ENCODE assay signal across 25 cellular contexts in the genomic region with DNA sequence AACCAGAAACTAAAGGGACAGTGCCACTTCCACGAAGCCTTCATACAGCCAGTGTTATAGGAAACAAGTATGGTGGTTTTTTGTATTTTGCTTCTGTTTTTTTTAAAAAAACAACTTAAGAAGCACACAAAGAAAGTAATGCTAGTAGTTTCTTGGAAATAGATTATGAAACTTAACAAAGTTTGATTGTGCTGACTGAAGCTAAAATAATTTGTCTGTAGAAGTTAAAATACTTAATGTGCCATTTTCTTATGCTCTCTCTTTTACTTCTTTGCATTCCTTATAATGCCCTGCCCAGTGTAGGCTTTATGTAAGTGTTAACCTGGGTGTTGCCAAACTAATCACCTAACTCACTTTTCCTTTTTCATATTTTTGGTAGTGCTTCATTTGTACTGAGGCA. TPM values are rescaled to one million over a fixed set of nuclear protein-coding genes. Genes with fewer than 3 reads are reported as not detected.
"Had no signal": no experiment of that assay in that cellular context is flagged by ENCODE, and none has a peak within 500 bp of the region (broad histone marks: within the 10 kb centered on the region; RNA-seq: fewer than 3 reads in every experiment).

No MANE protein-coding gene starts in this region.

- H3K27ac ChIP-seq: coronary artery, epithelial cell of prostate, esophagus squamous epithelium, gastrocnemius medialis, left lung, lower lobe of right lung had no signal

- ATAC-seq: effector memory CD8-positive, alpha-beta T cell; esophagus mucosa; gastrocnemius medialis; heart right ventricle; left cardiac atrium; left lung; left ventricle myocardium superior; lower lobe of right lung; naive thymus-derived CD4-positive, alpha-beta T cell had no signal

- H3K4me1 ChIP-seq: esophagus squamous epithelium, gastrocnemius medialis, left lung, lower lobe of right lung had no signal

- FAIRE-seq: colon, endometrium, keratinocyte had no signal

- H3K9me3 ChIP-seq: esophagus squamous epithelium, gastrocnemius medialis, heart right ventricle, left lung, lower lobe of right lung had no signal

- DNase-seq: effector CD8-positive, alpha-beta T cell; effector memory CD8-positive, alpha-beta T cell; endodermal cell; erythroblast; esophagus squamous epithelium; foreskin fibroblast; foreskin melanocyte; gastrocnemius medialis; glutamatergic neuron; head of caudate nucleus; heart right ventricle; hippocampal formation; left cardiac atrium; left lung; left ventricle myocardium superior; lower lobe of right lung; mesenchymal stem cell; naive thymus-derived CD4-positive, alpha-beta T cell had no signal

- H3K27me3 ChIP-seq: esophagus squamous epithelium, gastrocnemius medialis, heart right ventricle, left lung had no signal

- H3K4me3 ChIP-seq: coronary artery, esophagus squamous epithelium, gastrocnemius medialis, heart right ventricle, left lung, lower lobe of right lung had no signal

RNA-seq across cellular contexts. Expression of a gene that starts 30.8 kb away (rescaled TPM):
- total RNA-seq: mononuclear cell had no signal
